Comparison of ENCODE assay signal across 27 cellular contexts in the genomic region with DNA sequence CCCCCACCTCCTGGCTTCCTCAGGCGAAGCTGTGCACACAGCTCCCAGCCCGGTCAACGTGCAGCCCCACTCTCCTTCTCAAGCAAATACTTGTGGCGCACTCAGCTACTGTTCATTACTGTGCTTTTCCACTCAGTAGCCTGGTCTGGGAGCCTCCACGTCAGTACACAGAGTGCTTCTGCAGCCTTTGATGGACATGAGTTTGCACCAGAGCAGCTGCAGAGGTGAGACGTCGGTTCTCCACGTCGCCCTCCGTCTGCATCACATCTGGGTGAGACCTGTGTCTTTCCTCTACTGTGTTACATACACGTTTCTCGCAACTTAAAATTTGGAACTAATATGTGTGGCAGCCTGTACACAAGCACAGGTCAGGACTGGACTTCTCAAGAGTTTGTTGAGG.
"Had no signal": no experiment of that assay in that cellular context is flagged by ENCODE, and none has a peak within 500 bp of the region (broad histone marks: within the 10 kb centered on the region; RNA-seq: fewer than 3 reads in every experiment).

No MANE protein-coding gene starts in this region.

- H3K27ac ChIP-seq: left ventricle myocardium inferior, neutrophil, ovary, prostate gland, spleen, suprapubic skin, thoracic aorta, tibial artery, upper lobe of right lung had no signal

- H3K27me3 ChIP-seq: ovary, tibial artery, upper lobe of right lung had no signal

- H3K36me3 ChIP-seq: left ventricle myocardium inferior, neutrophil, ovary, prostate gland, spleen, suprapubic skin, thoracic aorta, tibial artery, upper lobe of right lung had no signal

- H3K4me1 ChIP-seq: prostate gland, spleen, suprapubic skin, upper lobe of right lung had no signal

- H3K9me3 ChIP-seq: left ventricle myocardium inferior, mucosa of descending colon, neutrophil, prostate gland, spleen, suprapubic skin, thoracic aorta, tibial artery, upper lobe of right lung had no signal

- H3K36me3 Mint-ChIP-seq: immature natural killer cell; naive thymus-derived CD4-positive, alpha-beta T cell; natural killer cell treated with Interleukin-12 subunit alpha and Interleukin-12 subunit beta and Interleukin-15 and Interleukin-18, amount 100 ng/mL, for 72 hours; stimulated activated effector memory CD8-positive, alpha-beta T cell treated with anti-CD3 and anti-CD28 coated beads, Interleukin-12 subunit alpha, Interleukin-12 subunit beta, amount 100 ng/mL, for 72 hours had no signal

- H3K4me1 Mint-ChIP-seq: immature natural killer cell; naive thymus-derived CD4-positive, alpha-beta T cell; stimulated activated effector memory CD8-positive, alpha-beta T cell treated with anti-CD3 and anti-CD28 coated beads, Interleukin-12 subunit alpha, Interleukin-12 subunit beta, amount 100 ng/mL, for 72 hours had no signal

- H3K4me3 Mint-ChIP-seq: immature natural killer cell; naive thymus-derived CD4-positive, alpha-beta T cell; natural killer cell treated with Interleukin-12 subunit alpha and Interleukin-12 subunit beta and Interleukin-15 and Interleukin-18, amount 100 ng/mL, for 72 hours; stimulated activated effector memory CD8-positive, alpha-beta T cell treated with anti-CD3 and anti-CD28 coated beads, Interleukin-12 subunit alpha, Interleukin-12 subunit beta, amount 100 ng/mL, for 72 hours; stimulated activated naive CD8-positive, alpha-beta T cell treated with anti-CD3 and anti-CD28 coated beads, Interleukin-15, Interleukin-2, amounts not matched to agents 100 ng/mL and 50 ng/mL, for 24 hours had no signal

- ATAC-seq: mucosa of descending colon; naive thymus-derived CD4-positive, alpha-beta T cell; natural killer cell treated with Interleukin-12 subunit alpha and Interleukin-12 subunit beta and Interleukin-15 and Interleukin-18, amount 100 ng/mL, for 72 hours; right cardiac atrium; sciatic nerve; stimulated activated effector memory CD8-positive, alpha-beta T cell treated with anti-CD3 and anti-CD28 coated beads, Interleukin-12 subunit alpha, Interleukin-12 subunit beta, amount 100 ng/mL, for 72 hours; upper lobe of right lung had no signal

- H3K9me3 Mint-ChIP-seq: immature natural killer cell; natural killer cell treated with Interleukin-12 subunit alpha and Interleukin-12 subunit beta and Interleukin-15 and Interleukin-18, amount 100 ng/mL, for 72 hours; stimulated activated effector memory CD8-positive, alpha-beta T cell treated with anti-CD3 and anti-CD28 coated beads, Interleukin-12 subunit alpha, Interleukin-12 subunit beta, amount 100 ng/mL, for 72 hours; stimulated activated naive CD8-positive, alpha-beta T cell treated with anti-CD3 and anti-CD28 coated beads, Interleukin-15, Interleukin-2, amounts not matched to agents 100 ng/mL and 50 ng/mL, for 24 hours had no signal

- H3K4me3 ChIP-seq: left ventricle myocardium inferior, lung, mucosa of descending colon, ovary, prostate gland, spleen, suprapubic skin, thoracic aorta, tibial artery, upper lobe of right lung had no signal

- DNase-seq: hypothalamus; immature natural killer cell; left ventricle myocardium inferior; mesendoderm; midbrain; mucosa of descending colon; naive thymus-derived CD4-positive, alpha-beta T cell; occipital lobe; ovary; retina; right cardiac atrium; small intestine; spleen; stimulated activated CD4-positive, alpha-beta T cell treated with anti-CD3 and anti-CD28 coated beads, Interleukin-4, amount 100 ng/mL, for 24 hours; stimulated activated naive CD4-positive, alpha-beta T cell; tibial artery; trophoblast cell; upper lobe of right lung had no signal

- H3K27ac Mint-ChIP-seq: immature natural killer cell; naive thymus-derived CD4-positive, alpha-beta T cell; natural killer cell treated with Interleukin-12 subunit alpha and Interleukin-12 subunit beta and Interleukin-15 and Interleukin-18, amount 100 ng/mL, for 72 hours; stimulated activated effector memory CD8-positive, alpha-beta T cell treated with anti-CD3 and anti-CD28 coated beads, Interleukin-12 subunit alpha, Interleukin-12 subunit beta, amount 100 ng/mL, for 72 hours; stimulated activated naive CD8-positive, alpha-beta T cell treated with anti-CD3 and anti-CD28 coated beads, Interleukin-15, Interleukin-2, amounts not matched to agents 100 ng/mL and 50 ng/mL, for 24 hours had no signal
